In genomic region chr10:132146941-132147915, GRCh38 we compare ENCODE assay signal across 1 cellular context.
TF ChIP-seq lines count a peak whose summit lies in the region.

No MANE protein-coding gene starts in this region.

TF ChIP-seq in H1, 55 proteins besides CTCF, POLR2A, EP300 and RAD21:
- TF ChIP-seq TAF1 (IDR thresholded peaks at IDR 0.05; ENCODE audit: low read depth, low read length) (no peak), USF2 (IDR thresholded peaks at IDR 0.05; ENCODE audit: low read length) (no peak), ATF3 (IDR thresholded peaks at IDR 0.05; ENCODE audit: insufficient read depth, low read depth, low read length) (no peak), GABPA (IDR thresholded peaks at IDR 0.05; ENCODE audit: borderline replicate concordance, insufficient read depth, low read length) (no peak), ASH2L (IDR thresholded peaks at IDR 0.05; ENCODE audit: low read length) (no peak), ZNF274 (IDR thresholded peaks at IDR 0.05; ENCODE audit: borderline replicate concordance, extremely low read depth, low read length) (no peak), FOSL1 (IDR thresholded peaks at IDR 0.05; ENCODE audit: insufficient read depth, low read depth, low read length) (no peak), RNF2 (IDR thresholded peaks at IDR 0.05; ENCODE audit: borderline replicate concordance, low read depth, low read length, missing control alignments, poor library complexity, severe bottlenecking) (no peak), KDM4A (IDR thresholded peaks at IDR 0.05; ENCODE audit: low read depth, low read length, severe bottlenecking) (no peak), BCL11A (IDR thresholded peaks at IDR 0.05; ENCODE audit: low read depth in 2 of 2, low read length in 2 of 2) (no peak), KDM5A (IDR thresholded peaks at IDR 0.05; ENCODE audit: low read length) (no peak)
